Comparison of ENCODE assay signal across 8 cellular contexts in the genomic region with DNA sequence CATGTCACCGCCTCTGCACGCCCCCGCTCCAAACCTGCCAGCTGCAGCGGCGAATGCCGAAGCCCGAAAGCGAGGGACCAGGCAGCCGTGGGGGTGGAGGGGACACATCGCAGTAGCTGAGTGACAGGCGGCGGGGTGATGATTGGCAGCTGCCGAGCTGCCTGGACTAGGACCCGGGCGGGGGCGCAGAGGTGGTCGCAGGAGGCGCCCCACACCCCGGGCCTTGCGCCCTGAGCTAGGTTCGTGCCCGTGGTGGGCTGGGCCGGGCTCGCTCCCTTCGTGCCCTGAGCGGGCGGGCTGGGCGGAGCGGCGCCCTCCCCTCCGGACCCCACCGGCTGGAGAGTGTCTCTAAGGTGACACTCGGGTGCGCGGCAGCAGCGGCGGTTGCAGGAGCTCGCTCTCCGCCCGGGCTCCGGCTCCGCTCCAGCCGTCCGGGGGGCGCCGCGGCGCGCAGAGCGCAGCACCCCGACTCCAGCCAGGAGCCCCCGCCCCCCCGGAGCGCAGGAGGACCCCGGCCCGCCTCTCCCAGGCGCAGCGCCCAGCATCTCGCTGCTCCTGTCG. TPM values are rescaled to one million over a fixed set of nuclear protein-coding genes. Genes with fewer than 3 reads are reported as not detected.
DNase-seq lines count a peak whose midpoint lies in the region; ATAC-seq and TF ChIP-seq lines count a peak whose summit lies in the region.

No MANE protein-coding gene starts in this region.

- H3K27ac ChIP-seq in Karpas-422 (ENCODE audit: low read length) (no peak overlapping the region), left ventricle myocardium inferior (replicated peaks) (no peak overlapping the region), smooth muscle cell (ENCODE audit: low read depth) (no peak overlapping the region), uterus (no peak overlapping the region)

- peaks cover 3% of the 10 kb centered on the region for H3K27me3 Mint-ChIP-seq in activated T-cell treated with anti-CD3 and anti-CD28 coated beads, Interleukin-2, amount 50 U/mL, for 4 hours (ENCODE audit: low read depth)

- H3K36me3 Mint-ChIP-seq in activated T-cell treated with anti-CD3 and anti-CD28 coated beads, Interleukin-2, amount 50 U/mL, for 4 hours (ENCODE audit: insufficient read depth), result no peaks in the 10 kb centered on the region

- H3K36me3 ChIP-seq in Karpas-422 (ENCODE audit: insufficient read depth, low read length) (no peaks in the 10 kb centered on the region), left ventricle myocardium inferior (no peaks in the 10 kb centered on the region), smooth muscle cell (ENCODE audit: low read depth) (no peaks in the 10 kb centered on the region), uterus (no peaks in the 10 kb centered on the region)

- peak overlapping the region; percentile 77 for H3K4me3 Mint-ChIP-seq in activated T-cell treated with anti-CD3 and anti-CD28 coated beads, Interleukin-2, amount 50 U/mL, for 4 hours

- H3K9me2 ChIP-seq in Karpas-422 (replicated peaks; ENCODE audit: insufficient read depth, low read length), result no peaks in the 10 kb centered on the region

- H3K79me2 ChIP-seq in Karpas-422 (ENCODE audit: low read length) (no peaks in the 10 kb centered on the region), smooth muscle cell (ENCODE audit: low read depth) (no peaks in the 10 kb centered on the region)

- H3K9ac ChIP-seq in Karpas-422 (ENCODE audit: low read length) (peak overlapping the region; percentile 53), smooth muscle cell (ENCODE audit: low read depth) (no peak overlapping the region)

- H2AFZ ChIP-seq in Karpas-422 (ENCODE audit: low read length) (peak overlapping the region; percentile 92; the same call in 1 of the 2 replicates), smooth muscle cell (ENCODE audit: low read depth) (peak overlapping the region; percentile 54)

- no peak for TF ChIP-seq POLR2A in uterus (IDR thresholded peaks at IDR 0.05)

- no peaks in the 10 kb centered on the region for H4K20me1 ChIP-seq in Karpas-422 (ENCODE audit: insufficient read depth, low read depth, low read length)
- H4K20me1 ChIP-seq in smooth muscle cell (ENCODE audit: low read depth), result no peaks in the 10 kb centered on the region

- peaks cover 11% of the 10 kb centered on the region for H3F3A ChIP-seq in smooth muscle cell (ENCODE audit: low read depth)

- intact Hi-C loops in left ventricle myocardium inferior (cut with micrococcal nuclease) (no loop called here), uterus (cut with DNase I; ENCODE audit: low total_unique reads) (no loop called here)

- H3K9me3 Mint-ChIP-seq in activated T-cell treated with anti-CD3 and anti-CD28 coated beads, Interleukin-2, amount 50 U/mL, for 4 hours, result no peaks in the 10 kb centered on the region

- DNase-seq in Karpas-422 (no peak), left ventricle myocardium inferior (no peak), smooth muscle cell (lab: John Stamatoyannopoulos, UW; ENCODE audit: unreplicated experiment) (no peak), NOMO-1 (lab: John Stamatoyannopoulos, UW; ENCODE audit: unreplicated experiment in 2 of 2) (no peak), NOMO-1 treated with DMSO at 0.1 percent for 48 hours (lab: John Stamatoyannopoulos, UW; ENCODE audit: unreplicated experiment) (no peak), uterus (no peak)
- DNase-seq in activated T-cell treated with anti-CD3 and anti-CD28 coated beads, Interleukin-2, amount 50 U/mL, for 4 hours, result peak; percentile 67

- peak overlapping the region; percentile 67 for H3K4me3 ChIP-seq in Karpas-422 (ENCODE audit: low read length)
- H3K4me3 ChIP-seq in left ventricle myocardium inferior, result peak overlapping the region; percentile 71
- peak overlapping the region; percentile 63 for H3K4me3 ChIP-seq in smooth muscle cell
- peak overlapping the region in 1 of 2 donors; percentile 22 for H3K4me3 ChIP-seq in uterus

- H3K4me1 Mint-ChIP-seq in activated T-cell treated with anti-CD3 and anti-CD28 coated beads, Interleukin-2, amount 50 U/mL, for 4 hours (ENCODE audit: low read depth), result peaks cover 64% of the 10 kb centered on the region

- ATAC-seq in activated T-cell treated with anti-CD3 and anti-CD28 coated beads, Interleukin-2, amount 50 U/mL, for 4 hours, result peak; percentile 45 to 51
- no peak for ATAC-seq in HG02970 (IDR thresholded peaks at IDR 0.05; ENCODE audit: low FRiP score, unreplicated experiment)

- H3K4me1 ChIP-seq in Karpas-422 (ENCODE audit: low read length) (peaks cover 32% of the 10 kb centered on the region), left ventricle myocardium inferior (peaks cover 30% of the 10 kb centered on the region), smooth muscle cell (ENCODE audit: low read depth) (peaks cover 29% of the 10 kb centered on the region), uterus (peaks cover 0 to 19% of the 10 kb centered on the region in 2 donors)

- WGBS in smooth muscle cell (ENCODE audit: low lambda C conversion rate), result 2% methylated on average over 39 of the region's 60 CpGs

- H3K9me3 ChIP-seq in Karpas-422 (ENCODE audit: low read length), result no peaks in the 10 kb centered on the region
- H3K9me3 ChIP-seq in left ventricle myocardium inferior (replicated peaks), result no peaks in the 10 kb centered on the region
- no peaks in the 10 kb centered on the region for H3K9me3 ChIP-seq in smooth muscle cell (replicated peaks; ENCODE audit: low read depth)
- no peaks in the 10 kb centered on the region for H3K9me3 ChIP-seq in uterus

- H3K4me2 ChIP-seq in Karpas-422 (ENCODE audit: low read depth, low read length, poor library complexity, severe bottlenecking) (peak overlapping the region; percentile 85), smooth muscle cell (peak overlapping the region; percentile 97)

- H3K27me3 ChIP-seq in Karpas-422 (ENCODE audit: low read length) (no peaks in the 10 kb centered on the region), left ventricle myocardium inferior (ENCODE audit: low read depth) (peaks cover 27% of the 10 kb centered on the region), smooth muscle cell (ENCODE audit: low read depth) (peaks cover 4% of the 10 kb centered on the region), uterus (peaks cover 3 to 14% of the 10 kb centered on the region in 2 donors)

- TF ChIP-seq CTCF in left ventricle myocardium inferior (IDR thresholded peaks at IDR 0.05; ENCODE audit: borderline replicate concordance), result no peak
- TF ChIP-seq CTCF in smooth muscle cell (IDR thresholded peaks at IDR 0.05; ENCODE audit: borderline replicate concordance, insufficient read depth, poor library complexity, severe bottlenecking), result no peak
- no peak for TF ChIP-seq CTCF in uterus (IDR thresholded peaks at IDR 0.05)

RNA-seq across cellular contexts. Expression of a gene that starts 14.6 kb away (rescaled TPM):
- 59.4 and 106 TPM in 2 replicates for total RNA-seq in Karpas-422 (2014; rRNA removed; shearing (Covaris generic); ENCODE audit: low replicate concordance)
- 100 to 1,000 TPM; 112 to 122 (median 118) TPM for total RNA-seq in activated T-cell treated with anti-CD3 and anti-CD28 coated beads, Interleukin-2, amount 50 U/mL, for 4 hours
- total RNA-seq in left ventricle myocardium inferior (77.1 TPM), smooth muscle cell (32.2 and 42.1 TPM in 2 replicates), uterus (10 to 100 TPM; 13.5 to 55.3 (median 42.8) TPM)
- polyA plus RNA-seq in smooth muscle cell, result 30.7 and 52.0 TPM in 2 replicates

RNA-seq across cellular contexts. Expression of a gene that starts 48.8 kb away (rescaled TPM):
- 6.9 and 21.9 TPM in 2 replicates for total RNA-seq in Karpas-422 (2014; rRNA removed; shearing (Covaris generic); ENCODE audit: low replicate concordance)
- 1 to 10 TPM; 2.1 to 3.0 (median 2.9) TPM for total RNA-seq in activated T-cell treated with anti-CD3 and anti-CD28 coated beads, Interleukin-2, amount 50 U/mL, for 4 hours
- total RNA-seq in left ventricle myocardium inferior, result 5.4 TPM
- total RNA-seq in smooth muscle cell, result 403 and 490 TPM in 2 replicates
- polyA plus RNA-seq in smooth muscle cell, result 667 and 755 TPM in 2 replicates
- total RNA-seq in uterus, result 100 to 1,000 TPM in 2 of 4 donors, 10 to 100 TPM in 2; 61.7 to 305 (median 103) TPM

RNA-seq across cellular contexts. Expression of a gene that starts 55.2 kb away (rescaled TPM):
- total RNA-seq in Karpas-422 (2014; rRNA removed; shearing (Covaris generic); ENCODE audit: low replicate concordance), result not detected in 2 replicates
- total RNA-seq in activated T-cell treated with anti-CD3 and anti-CD28 coated beads, Interleukin-2, amount 50 U/mL, for 4 hours, result under 1 TPM; 0.20 to 0.27 (median 0.26) TPM
- total RNA-seq in left ventricle myocardium inferior (40.9 TPM), smooth muscle cell (49.1 and 63.3 TPM in 2 replicates), uterus (10 to 100 TPM in 2 of 4 donors, 1 to 10 TPM in 1, not detected in 1; 2.0 to 20.8 (median 14.8) TPM)
- 385 and 437 TPM in 2 replicates for polyA plus RNA-seq in smooth muscle cell

RNA-seq across cellular contexts. Expression of a gene that starts 58.9 kb away (rescaled TPM):
- total RNA-seq in Karpas-422 (2014; rRNA removed; shearing (Covaris generic); ENCODE audit: low replicate concordance), result not detected in 2 replicates
- under 1 TPM; 0.13 to 0.52 (median 0.25) TPM for total RNA-seq in activated T-cell treated with anti-CD3 and anti-CD28 coated beads, Interleukin-2, amount 50 U/mL, for 4 hours
- total RNA-seq in left ventricle myocardium inferior, result not detected
- 4.7 and 5.6 TPM in 2 replicates for total RNA-seq in smooth muscle cell
- polyA plus RNA-seq in smooth muscle cell, result 11.1 and 20.0 TPM in 2 replicates
- total RNA-seq in uterus, result under 1 TPM in 2 of 4 donors, not detected in 2; 0.14 to 0.67 TPM
